9 cellular contexts compared by ENCODE assay signal in genomic region chr14:100303179-100303578, GRCh38. TPM values are rescaled to one million over a fixed set of nuclear protein-coding genes. Genes with fewer than 3 reads are reported as not detected.
A peak's percentile ranks its signal among the peaks of the same experiment; 100 is the strongest.
DNase-seq lines count a peak whose midpoint lies in the region; ATAC-seq, FAIRE-seq and TF ChIP-seq lines count a peak whose summit lies in the region.
"Had no signal": no experiment of that assay in that cellular context is flagged by ENCODE, and none has a peak within 500 bp of the region (broad histone marks: within the 10 kb centered on the region; RNA-seq: fewer than 3 reads in every experiment).

No MANE protein-coding gene starts in this region.

- DNase-seq in natural killer cell (no peak), SK-MEL-5 (ENCODE audit: low read depth, low spot score) (peak; percentile 58), left ventricle myocardium superior (peak; percentile 40), urothelium cell line (ENCODE audit: low spot score) (peak; percentile 20), NCI-H187 (lab: John Stamatoyannopoulos, UW) (no peak)
- no peak for DNase-seq in natural killer cell treated with Interleukin-12 subunit alpha and Interleukin-12 subunit beta and Interleukin-15 and Interleukin-18, amount 100 ng/mL, for 72 hours (ENCODE audit: low spot score)
- DNase-seq: midbrain had no signal

- no peaks in the 10 kb centered on the region for H3K36me3 Mint-ChIP-seq in natural killer cell
- no peaks in the 10 kb centered on the region for H3K36me3 Mint-ChIP-seq in natural killer cell treated with Interleukin-12 subunit alpha and Interleukin-12 subunit beta and Interleukin-15 and Interleukin-18, amount 100 ng/mL, for 72 hours

- H3K27ac Mint-ChIP-seq in natural killer cell = no peak overlapping the region
- H3K27ac Mint-ChIP-seq in natural killer cell treated with Interleukin-12 subunit alpha and Interleukin-12 subunit beta and Interleukin-15 and Interleukin-18, amount 100 ng/mL, for 72 hours = no peak overlapping the region

- in situ Hi-C loops in SK-MEL-5 (cut with HindIII; ENCODE audit: low pct_unique_long_range_greater_than_20kb, low sequenced_read_pairs) = no loop called here

- H3K4me3 Mint-ChIP-seq in natural killer cell = peak overlapping the region; percentile 45
- H3K4me3 Mint-ChIP-seq in natural killer cell treated with Interleukin-12 subunit alpha and Interleukin-12 subunit beta and Interleukin-15 and Interleukin-18, amount 100 ng/mL, for 72 hours = no peak overlapping the region

- peaks cover 0 to 3% of the 10 kb centered on the region in 2 donors for H3K27me3 Mint-ChIP-seq in natural killer cell (ENCODE audit: low read depth in 2 of 2)
- no peaks in the 10 kb centered on the region for H3K27me3 Mint-ChIP-seq in natural killer cell treated with Interleukin-12 subunit alpha and Interleukin-12 subunit beta and Interleukin-15 and Interleukin-18, amount 100 ng/mL, for 72 hours

- FAIRE-seq in urothelium cell line (lab: Jason Lieb, UNC) = no peak

- TF ChIP-seq CTCF in natural killer cell (IDR thresholded peaks at IDR 0.05) = peak; percentile 44

- no peaks in the 10 kb centered on the region for H3K9me3 Mint-ChIP-seq in natural killer cell
- no peaks in the 10 kb centered on the region for H3K9me3 Mint-ChIP-seq in natural killer cell treated with Interleukin-12 subunit alpha and Interleukin-12 subunit beta and Interleukin-15 and Interleukin-18, amount 100 ng/mL, for 72 hours

- ATAC-seq in natural killer cell (no peak), left ventricle myocardium superior (no peak), GM21786 (IDR thresholded peaks at IDR 0.05; ENCODE audit: unreplicated experiment) (no peak), HG02885 (IDR thresholded peaks at IDR 0.05; ENCODE audit: poor library complexity, unreplicated experiment) (no peak)
- no peak for ATAC-seq in natural killer cell treated with Interleukin-12 subunit alpha and Interleukin-12 subunit beta and Interleukin-15 and Interleukin-18, amount 100 ng/mL, for 72 hours

- peaks cover 18 to 20% of the 10 kb centered on the region in 2 donors for H3K4me1 Mint-ChIP-seq in natural killer cell
- H3K4me1 Mint-ChIP-seq in natural killer cell treated with Interleukin-12 subunit alpha and Interleukin-12 subunit beta and Interleukin-15 and Interleukin-18, amount 100 ng/mL, for 72 hours (ENCODE audit: low read depth in 2 of 2) = peaks cover 18 to 27% of the 10 kb centered on the region in 2 donors

- intact Hi-C loops in natural killer cell (cut with micrococcal nuclease) = no loop called here
- intact Hi-C loops in left ventricle myocardium superior (cut with micrococcal nuclease) = no loop called here

RNA-seq across cellular contexts. Expression of gene SLC25A29, which starts 3.1 kb away (rescaled TPM):
- 10 to 100 TPM in 2 of 3 donors, 1 to 10 TPM in 1; 8.6 to 80.7 (median 69.3) TPM for total RNA-seq in natural killer cell
- 10 to 100 TPM; 29.2 to 37.9 TPM for total RNA-seq in natural killer cell treated with Interleukin-12 subunit alpha and Interleukin-12 subunit beta and Interleukin-15 and Interleukin-18, amount 100 ng/mL, for 72 hours
- total RNA-seq in SK-MEL-5 (2014; rRNA removed; shearing (Covaris generic)) = 21.3 and 26.0 TPM in 2 replicates
- polyA plus RNA-seq in SK-MEL-5 (2015; cell fraction: cytosol; rRNA removed) = 26.8 and 28.0 TPM in 2 replicates
- 207 and 225 TPM in 2 replicates for polyA plus RNA-seq in SK-MEL-5 (2015; cell fraction: nucleus; rRNA removed)
- 16.5 TPM for total RNA-seq in left ventricle myocardium superior

RNA-seq across cellular contexts. Expression of gene SLC25A47, which starts 20.0 kb away (rescaled TPM):
- under 1 TPM in 1 of 3 donors, not detected in 2; 0.20 TPM for total RNA-seq in natural killer cell
- not detected for total RNA-seq in natural killer cell treated with Interleukin-12 subunit alpha and Interleukin-12 subunit beta and Interleukin-15 and Interleukin-18, amount 100 ng/mL, for 72 hours
- 0.29 TPM in 1 of 2 replicates, not detected in the other for total RNA-seq in SK-MEL-5 (2014; rRNA removed; shearing (Covaris generic))
- not detected in 2 replicates for polyA plus RNA-seq in SK-MEL-5 (2015; cell fraction: cytosol; rRNA removed)
- not detected in 2 replicates for polyA plus RNA-seq in SK-MEL-5 (2015; cell fraction: nucleus; rRNA removed)
- not detected for total RNA-seq in left ventricle myocardium superior

Comparison
In these comparisons a context has a peak if more than half of its experiments do, and no peak if none do; other contexts are left out.
1. DNase-seq: peak in SK-MEL-5 (single experiment), left ventricle myocardium superior (single experiment) and urothelium cell line (single experiment); none in natural killer cell (single experiment), natural killer cell treated with Interleukin-12 subunit alpha and Interleukin-12 subunit beta and Interleukin-15 and Interleukin-18, amount 100 ng/mL, for 72 hours (single experiment) and NCI-H187 (0 of 2).